ENCODE assay signal across 21 cellular contexts in the genomic region with DNA sequence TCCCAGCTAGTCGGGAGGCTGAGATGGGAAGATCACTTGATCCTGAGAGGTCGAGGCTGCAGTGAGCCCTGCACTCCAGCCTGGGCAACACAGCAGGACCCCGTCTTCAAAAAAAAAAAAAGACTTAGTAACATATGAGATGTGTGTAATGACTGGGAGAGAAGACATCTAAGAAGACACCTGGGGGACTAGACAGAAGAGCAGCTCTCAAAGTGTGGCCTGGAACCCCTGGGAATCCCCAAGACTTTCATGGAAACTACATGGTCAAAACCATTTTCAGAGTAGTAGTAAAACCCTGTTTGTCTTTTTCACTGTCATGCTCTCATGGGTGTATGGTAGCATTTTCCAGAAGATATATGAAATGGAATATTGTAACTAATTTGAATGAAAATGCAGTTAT.
"Had no signal": no experiment of that assay in that cellular context is flagged by ENCODE, and none has a peak within 500 bp of the region (broad histone marks: within the 10 kb centered on the region; RNA-seq: fewer than 3 reads in every experiment).

No MANE protein-coding gene starts in this region.

- ATAC-seq: heart left ventricle; left colon; natural killer cell treated with Interleukin-12 subunit alpha and Interleukin-12 subunit beta and Interleukin-15 and Interleukin-18, amount 100 ng/mL, for 72 hours had no signal

- H3K4me3 Mint-ChIP-seq: activated naive CD4-positive, alpha-beta T cell treated with anti-CD3 and anti-CD28 coated beads, Interleukin-2, amount 10 ng/mL, durations not matched to agents 7 days and 5 days; brain; dendritic cell treated with granulocyte-macrophage colony-stimulating factor and Interleukin-4, amounts not matched to agents 40 ng/mL and 50 ng/mL, for 4 days; memory B cell; natural killer cell treated with Interleukin-12 subunit alpha and Interleukin-12 subunit beta and Interleukin-15 and Interleukin-18, amount 100 ng/mL, for 72 hours had no signal

- H3K27me3 Mint-ChIP-seq: activated naive CD4-positive, alpha-beta T cell treated with anti-CD3 and anti-CD28 coated beads, Interleukin-2, amount 10 ng/mL, durations not matched to agents 7 days and 5 days; brain; dendritic cell treated with granulocyte-macrophage colony-stimulating factor and Interleukin-4, amounts not matched to agents 40 ng/mL and 50 ng/mL, for 4 days; memory B cell; natural killer cell treated with Interleukin-12 subunit alpha and Interleukin-12 subunit beta and Interleukin-15 and Interleukin-18, amount 100 ng/mL, for 72 hours had no signal

- H3K27me3 ChIP-seq: heart left ventricle, neutrophil, ovary, stomach, suprapubic skin, tibial nerve had no signal

- H3K36me3 ChIP-seq: ovary, prostate gland had no signal

- H3K4me3 ChIP-seq: heart left ventricle, ovary, prostate gland, stomach, suprapubic skin, tibial nerve had no signal

- H3K4me1 Mint-ChIP-seq: activated naive CD4-positive, alpha-beta T cell treated with anti-CD3 and anti-CD28 coated beads, Interleukin-2, amount 10 ng/mL, durations not matched to agents 7 days and 5 days had no signal

- H3K27ac Mint-ChIP-seq: activated naive CD4-positive, alpha-beta T cell treated with anti-CD3 and anti-CD28 coated beads, Interleukin-2, amount 10 ng/mL, durations not matched to agents 7 days and 5 days; dendritic cell treated with granulocyte-macrophage colony-stimulating factor and Interleukin-4, amounts not matched to agents 40 ng/mL and 50 ng/mL, for 4 days; memory B cell; natural killer cell treated with Interleukin-12 subunit alpha and Interleukin-12 subunit beta and Interleukin-15 and Interleukin-18, amount 100 ng/mL, for 72 hours had no signal

- H3K27ac ChIP-seq: heart left ventricle, neutrophil, ovary, prostate gland, stomach, suprapubic skin, tibial nerve had no signal

- H3K9me3 Mint-ChIP-seq: activated naive CD4-positive, alpha-beta T cell treated with anti-CD3 and anti-CD28 coated beads, Interleukin-2, amount 10 ng/mL, durations not matched to agents 7 days and 5 days; brain; dendritic cell treated with granulocyte-macrophage colony-stimulating factor and Interleukin-4, amounts not matched to agents 40 ng/mL and 50 ng/mL, for 4 days; memory B cell; natural killer cell treated with Interleukin-12 subunit alpha and Interleukin-12 subunit beta and Interleukin-15 and Interleukin-18, amount 100 ng/mL, for 72 hours had no signal

- H3K4me1 ChIP-seq: prostate gland, suprapubic skin had no signal

- DNase-seq: activated CD4-positive, alpha-beta T cell treated with anti-CD3 and anti-CD28 coated beads for 1 hour; activated CD4-positive, alpha-beta T cell treated with anti-CD3 and anti-CD28 coated beads, Interleukin-2, amount 50 U/mL, for 4 hours; activated effector memory CD4-positive, alpha-beta T cell treated with anti-CD3 and anti-CD28 coated beads, Interleukin-2, amount 50 U/mL, for 16 hours; activated naive CD4-positive, alpha-beta T cell treated with anti-CD3 and anti-CD28 coated beads, Interleukin-2, amount 10 ng/mL, durations not matched to agents 7 days and 5 days; aorta; effector CD4-positive, alpha-beta T cell; heart left ventricle; islet precursor cell; left colon; ovary; stimulated activated CD4-positive, alpha-beta T cell treated with anti-CD3 and anti-CD28 coated beads, Interleukin-2, amount 100 ng/mL, for 48 hours; stimulated activated CD8-positive, alpha-beta memory T cell treated with anti-CD3 and anti-CD28 coated beads, Interleukin-4, amount 100 ng/mL, for 48 hours; stomach had no signal
